ENCODE assay signal across 24 cellular contexts in genomic region chr17:56475121-56475520, GRCh38.
"Had no signal": no experiment of that assay in that cellular context is flagged by ENCODE, and none has a peak within 500 bp of the region (broad histone marks: within the 10 kb centered on the region; RNA-seq: fewer than 3 reads in every experiment).

No MANE protein-coding gene starts in this region.

- DNase-seq: colonic mucosa; dermis blood vessel endothelial cell; dorsolateral prefrontal cortex; effector CD4-positive, alpha-beta T cell; effector memory CD4-positive, alpha-beta T cell; foreskin fibroblast; foreskin melanocyte; gastrocnemius medialis; glutamatergic neuron; head of caudate nucleus; heart right ventricle; hippocampal formation; left cardiac atrium; left lung; left ventricle myocardium superior; lower lobe of right lung; mesenchymal stem cell; mucosa of descending colon; naive B cell had no signal

- H3K27ac Mint-ChIP-seq: mesothelial cell of epicardium had no signal

- H3K4me1 ChIP-seq: colonic mucosa, heart right ventricle, left lung, lower lobe of right lung had no signal

- H3K27me3 ChIP-seq: colonic mucosa, esophagus muscularis mucosa, gastrocnemius medialis, left lung had no signal

- H3K27ac ChIP-seq: colonic mucosa, dorsolateral prefrontal cortex, esophagus muscularis mucosa, gastrocnemius medialis, heart right ventricle, left lung, lower lobe of right lung had no signal

- ATAC-seq: gastrocnemius medialis, heart right ventricle, left cardiac atrium, left lung, left ventricle myocardium superior, lower lobe of right lung, mucosa of descending colon had no signal

- H3K9me3 ChIP-seq: colonic mucosa, esophagus muscularis mucosa, gastrocnemius medialis, left lung, lower lobe of right lung, mucosa of descending colon had no signal

- H3K4me3 ChIP-seq: colonic mucosa, dorsolateral prefrontal cortex, esophagus muscularis mucosa, gastrocnemius medialis, heart right ventricle, left lung, lower lobe of right lung, mucosa of descending colon had no signal

- FAIRE-seq: endothelial cell of umbilical vein, islet of Langerhans, keratinocyte had no signal

- H3K36me3 Mint-ChIP-seq: mesothelial cell of epicardium had no signal

- H3K36me3 ChIP-seq: colonic mucosa, esophagus muscularis mucosa, gastrocnemius medialis, heart right ventricle, left lung, lower lobe of right lung had no signal
